In genomic region chr3:185658504-185658912, GRCh38 we compare ENCODE assay signal across 8 cellular contexts.
A peak's percentile ranks its signal among the peaks of the same experiment; 100 is the strongest.
DNase-seq lines count a peak whose midpoint lies in the region; ATAC-seq and TF ChIP-seq lines count a peak whose summit lies in the region.

No MANE protein-coding gene starts in this region.

- intact Hi-C loops in dendritic cell treated with granulocyte-macrophage colony-stimulating factor and Interleukin-4, amounts not matched to agents 40 ng/mL and 50 ng/mL, for 4 days (cut with micrococcal nuclease): no loop called here
- intact Hi-C loops in spleen (cut with DNase I; ENCODE audit: low total_unique reads): no loop called here

- peak; percentile 11 for DNase-seq in stimulated activated CD4-positive, alpha-beta T cell treated with anti-CD3 and anti-CD28 coated beads, Interleukin-1b, Interleukin-23, amount 100 ng/mL, for 48 hours
- DNase-seq in stimulated activated CD4-positive, alpha-beta T cell treated with anti-CD3 and anti-CD28 coated beads, Interleukin-12 subunit alpha, Interleukin-12 subunit beta, amount 100 ng/mL, for 4 hours: no peak
- DNase-seq in mesenchymal stem cell (peak; percentile 96), DMS114 treated with DMSO at 0.1 percent for 48 hours (lab: John Stamatoyannopoulos, UW; ENCODE audit: unreplicated experiment) (no peak), spleen (no peak), NCI-H345 (lab: John Stamatoyannopoulos, UW) (no peak)

- no peak overlapping the region for H2BK5ac ChIP-seq in mesenchymal stem cell (ENCODE audit: low read depth, low read length, poor library complexity, severe bottlenecking)

- H3K27ac ChIP-seq in mesenchymal stem cell (ENCODE audit: low read length, poor library complexity, severe bottlenecking) (peak overlapping the region; percentile 85), spleen (peak overlapping the region in 3 of 8 donors; percentile 26 to 40 (median 33))

- no peak for ATAC-seq in stimulated activated memory B cell treated with anti-CD40 and anti-IgM and Interleukin-4, amounts not matched to agents 10 μg/mL and 1 μg/mL and 100 μg/mL, for 72 hours

- no peak overlapping the region for H3K4me2 ChIP-seq in mesenchymal stem cell (ENCODE audit: low read length, poor library complexity, severe bottlenecking)

- no peak overlapping the region for H2AFZ ChIP-seq in mesenchymal stem cell (ENCODE audit: low read depth, low read length)

- no peak overlapping the region for H2BK15ac ChIP-seq in mesenchymal stem cell (ENCODE audit: low read depth, poor library complexity, severe bottlenecking)

- H3K23ac ChIP-seq in mesenchymal stem cell (ENCODE audit: low read length in 2 of 2): no peak overlapping the region

- H3K36me3 Mint-ChIP-seq in dendritic cell treated with granulocyte-macrophage colony-stimulating factor and Interleukin-4, amounts not matched to agents 40 ng/mL and 50 ng/mL, for 4 days (ENCODE audit: low read depth): peaks cover 13% of the 10 kb centered on the region
- no peaks in the 10 kb centered on the region for H3K36me3 Mint-ChIP-seq in stimulated activated memory B cell treated with anti-CD40 and anti-IgM and Interleukin-4, amounts not matched to agents 10 μg/mL and 1 μg/mL and 100 μg/mL, for 72 hours

- H3K27ac Mint-ChIP-seq in dendritic cell treated with granulocyte-macrophage colony-stimulating factor and Interleukin-4, amounts not matched to agents 40 ng/mL and 50 ng/mL, for 4 days: peak overlapping the region; percentile 20
- no peak overlapping the region for H3K27ac Mint-ChIP-seq in stimulated activated memory B cell treated with anti-CD40 and anti-IgM and Interleukin-4, amounts not matched to agents 10 μg/mL and 1 μg/mL and 100 μg/mL, for 72 hours

- no peak overlapping the region for H2AK5ac ChIP-seq in mesenchymal stem cell (ENCODE audit: low read length, severe bottlenecking)

- peaks cover 26% of the 10 kb centered on the region for H3K4me1 Mint-ChIP-seq in dendritic cell treated with granulocyte-macrophage colony-stimulating factor and Interleukin-4, amounts not matched to agents 40 ng/mL and 50 ng/mL, for 4 days (ENCODE audit: low read depth)
- H3K4me1 Mint-ChIP-seq in stimulated activated memory B cell treated with anti-CD40 and anti-IgM and Interleukin-4, amounts not matched to agents 10 μg/mL and 1 μg/mL and 100 μg/mL, for 72 hours: no peaks in the 10 kb centered on the region

- peaks cover 27% of the 10 kb centered on the region for H3K79me1 ChIP-seq in mesenchymal stem cell (replicated peaks; ENCODE audit: low read length, poor library complexity, severe bottlenecking)

- no peaks in the 10 kb centered on the region for H3K9me3 Mint-ChIP-seq in dendritic cell treated with granulocyte-macrophage colony-stimulating factor and Interleukin-4, amounts not matched to agents 40 ng/mL and 50 ng/mL, for 4 days
- no peaks in the 10 kb centered on the region for H3K9me3 Mint-ChIP-seq in stimulated activated memory B cell treated with anti-CD40 and anti-IgM and Interleukin-4, amounts not matched to agents 10 μg/mL and 1 μg/mL and 100 μg/mL, for 72 hours

- H3K9me3 ChIP-seq in mesenchymal stem cell (ENCODE audit: control insufficient read depth, low read length): no peaks in the 10 kb centered on the region
- H3K9me3 ChIP-seq in spleen: no peaks in the 10 kb centered on the region

- peak overlapping the region in 1 of 2 experiments; percentile 57 for H3K14ac ChIP-seq in mesenchymal stem cell (ENCODE audit: low read length in 2 of 2)

- H3K36me3 ChIP-seq in mesenchymal stem cell (ENCODE audit: control insufficient read depth in 1 of 2, insufficient read depth in 2 of 2, low read depth in 1 of 2, low read length in 2 of 2): peaks cover 48 to 59% of the 10 kb centered on the region in 2 experiments
- H3K36me3 ChIP-seq in spleen: no peaks in the 10 kb centered on the region

- H3K27me3 Mint-ChIP-seq in dendritic cell treated with granulocyte-macrophage colony-stimulating factor and Interleukin-4, amounts not matched to agents 40 ng/mL and 50 ng/mL, for 4 days: no peaks in the 10 kb centered on the region
- peaks cover 37% of the 10 kb centered on the region for H3K27me3 Mint-ChIP-seq in stimulated activated memory B cell treated with anti-CD40 and anti-IgM and Interleukin-4, amounts not matched to agents 10 μg/mL and 1 μg/mL and 100 μg/mL, for 72 hours

- 3% methylated on average over 8 of the region's 8 CpGs for WGBS in mesenchymal stem cell
- WGBS in spleen, 5 donors: 61 to 82% (median 71%) methylated on average over 8 of the region's 8 CpGs

- H3K18ac ChIP-seq in mesenchymal stem cell (ENCODE audit: low read depth in 1 of 2, low read length in 2 of 2): peak overlapping the region in 1 of 2 experiments; percentile 93

- H3K9ac ChIP-seq in mesenchymal stem cell (ENCODE audit: low read length): peak overlapping the region; percentile 36

- H3K27me3 ChIP-seq in mesenchymal stem cell (ENCODE audit: control insufficient read depth in 1 of 2, insufficient read depth in 1 of 2, low read length in 2 of 2) (no peaks in the 10 kb centered on the region), spleen (replicated peaks in 1 of 7) (no peaks in the 10 kb centered on the region)

- no peak overlapping the region for H3K4me3 Mint-ChIP-seq in dendritic cell treated with granulocyte-macrophage colony-stimulating factor and Interleukin-4, amounts not matched to agents 40 ng/mL and 50 ng/mL, for 4 days
- no peak overlapping the region for H3K4me3 Mint-ChIP-seq in stimulated activated memory B cell treated with anti-CD40 and anti-IgM and Interleukin-4, amounts not matched to agents 10 μg/mL and 1 μg/mL and 100 μg/mL, for 72 hours

- H3K4me3 ChIP-seq in mesenchymal stem cell (ENCODE audit: insufficient read depth in 1 of 2, low read depth in 1 of 2, low read length in 2 of 2) (no peak overlapping the region), spleen (no peak overlapping the region)

- peak overlapping the region in 1 of 2 experiments; percentile 80 for H2BK12ac ChIP-seq in mesenchymal stem cell (ENCODE audit: low read length in 2 of 2)

- TF ChIP-seq CTCF in spleen (IDR thresholded peaks at IDR 0.05 in 8 of 11, conservative IDR thresholded peaks at IDR 0.05 in 3 of 11): no peak

- H3K4ac ChIP-seq in mesenchymal stem cell (ENCODE audit: low read depth in 1 of 2, low read length in 2 of 2): peak overlapping the region in 1 of 2 experiments; percentile 49

- no peak overlapping the region for H2BK120ac ChIP-seq in mesenchymal stem cell (ENCODE audit: low read depth, low read length)

- H3K4me1 ChIP-seq in mesenchymal stem cell (ENCODE audit: control insufficient read depth, insufficient read depth, low read depth, low read length) (peaks cover 35% of the 10 kb centered on the region), spleen (peaks cover 0 to 21% (median 11%) of the 10 kb centered on the region in 6 donors)

- H4K8ac ChIP-seq in mesenchymal stem cell (ENCODE audit: low read length): no peak overlapping the region

- peak overlapping the region; percentile 41 for H4K91ac ChIP-seq in mesenchymal stem cell (ENCODE audit: low read length)

- no peak for TF ChIP-seq POLR2A in spleen (IDR thresholded peaks at IDR 0.05)

Comparison
In these comparisons a context has a peak if more than half of its experiments do, and no peak if none do; other contexts are left out.
1. DNase-seq: peak in stimulated activated CD4-positive, alpha-beta T cell treated with anti-CD3 and anti-CD28 coated beads, Interleukin-1b, Interleukin-23, amount 100 ng/mL, for 48 hours (single experiment) and mesenchymal stem cell (single experiment); none in stimulated activated CD4-positive, alpha-beta T cell treated with anti-CD3 and anti-CD28 coated beads, Interleukin-12 subunit alpha, Interleukin-12 subunit beta, amount 100 ng/mL, for 4 hours (single experiment), DMS114 treated with DMSO at 0.1 percent for 48 hours (single experiment), spleen (single experiment) and NCI-H345 (single experiment).